In the genomic region with DNA sequence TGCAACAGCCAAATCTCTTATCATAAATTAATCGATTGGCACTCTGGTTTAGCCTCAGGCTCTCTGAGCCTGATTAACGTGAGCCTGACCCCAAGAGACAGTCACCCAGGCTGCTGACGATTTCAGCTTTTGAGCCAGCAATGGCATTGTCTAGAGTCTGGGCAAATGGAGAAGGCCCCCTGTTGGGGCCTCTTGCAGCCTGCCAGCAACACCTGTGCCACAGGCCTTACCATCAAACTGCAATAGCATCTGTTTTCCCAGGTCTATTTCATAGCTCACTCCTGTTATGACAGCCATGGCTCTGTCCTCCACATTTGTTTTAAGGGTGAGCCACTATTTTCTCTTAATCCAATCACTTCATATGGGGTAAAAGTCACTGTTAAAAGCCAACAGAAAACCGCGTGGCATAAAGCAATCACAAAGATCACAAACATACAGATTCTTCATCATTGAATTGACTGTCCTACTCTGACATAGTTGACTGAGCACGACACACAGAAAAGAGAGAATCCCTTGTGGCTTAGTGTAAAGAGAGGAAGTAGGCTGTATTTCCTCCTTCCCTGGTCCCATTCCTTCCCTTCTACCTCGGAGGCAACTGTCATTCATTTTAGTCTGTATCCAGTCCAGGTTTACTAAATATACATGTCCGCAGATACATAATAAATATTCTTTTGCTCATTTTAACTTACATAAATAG, we compare ENCODE assay signal across 10 cellular contexts. TPM values are rescaled to one million over a fixed set of nuclear protein-coding genes. Genes with fewer than 3 reads are reported as not detected.
DNase-seq lines count a peak whose midpoint lies in the region; ATAC-seq lines count a peak whose summit lies in the region.
"Had no signal": no experiment of that assay in that cellular context is flagged by ENCODE, and none has a peak within 500 bp of the region (broad histone marks: within the 10 kb centered on the region; RNA-seq: fewer than 3 reads in every experiment).

No MANE protein-coding gene starts in this region.

- no peak overlapping the region for H3K4me3 ChIP-seq in H7 (ENCODE audit: insufficient read depth, low read depth, low read length)
- H3K4me3 ChIP-seq: esophagus muscularis mucosa, lower lobe of right lung had no signal

- H3K27me3 ChIP-seq in H7 (ENCODE audit: control insufficient read depth, insufficient read depth, low read length), result no peaks in the 10 kb centered on the region
- H3K27me3 ChIP-seq: esophagus muscularis mucosa had no signal

- no peaks in the 10 kb centered on the region for H3K36me3 ChIP-seq in H7 (replicated peaks; ENCODE audit: control insufficient read depth, insufficient read depth, low read length)
- H3K36me3 ChIP-seq: esophagus muscularis mucosa, lower lobe of right lung had no signal

- DNase-seq in NCI-H187 treated with DMSO at 0.1 percent for 48 hours (lab: John Stamatoyannopoulos, UW) (peak; percentile 0), NCI-H187 (lab: John Stamatoyannopoulos, UW) (no peak), H7 (peak; percentile 7), NCI-H69 (lab: John Stamatoyannopoulos, UW) (peak; percentile 87), iPS-NIHi11 (ENCODE audit: low spot score) (peak; percentile 12), AG08396 (ENCODE audit: low spot score) (no peak)
- DNase-seq in stimulated activated naive CD4-positive, alpha-beta T cell (lab: John Stamatoyannopoulos, UW), result no peak
- DNase-seq: lower lobe of right lung had no signal

- ATAC-seq in GM21390 (IDR thresholded peaks at IDR 0.05; ENCODE audit: unreplicated experiment), result no peak

RNA-seq across cellular contexts. Expression of a gene that starts 47.8 kb away (rescaled TPM):
- 31.1 and 38.6 TPM in 2 replicates for total RNA-seq in H7 (2014; rRNA removed; shearing (Covaris generic))

Comparison
In these comparisons a context has a peak if more than half of its experiments do, and no peak if none do; other contexts are left out.
1. DNase-seq: peak in NCI-H187 treated with DMSO at 0.1 percent for 48 hours (single experiment), H7 (single experiment), NCI-H69 (single experiment) and iPS-NIHi11 (single experiment); none in NCI-H187 (0 of 2), stimulated activated naive CD4-positive, alpha-beta T cell (0 of 6) and AG08396 (single experiment).